Comparison of ENCODE assay signal across 8 cellular contexts in the genomic region with DNA sequence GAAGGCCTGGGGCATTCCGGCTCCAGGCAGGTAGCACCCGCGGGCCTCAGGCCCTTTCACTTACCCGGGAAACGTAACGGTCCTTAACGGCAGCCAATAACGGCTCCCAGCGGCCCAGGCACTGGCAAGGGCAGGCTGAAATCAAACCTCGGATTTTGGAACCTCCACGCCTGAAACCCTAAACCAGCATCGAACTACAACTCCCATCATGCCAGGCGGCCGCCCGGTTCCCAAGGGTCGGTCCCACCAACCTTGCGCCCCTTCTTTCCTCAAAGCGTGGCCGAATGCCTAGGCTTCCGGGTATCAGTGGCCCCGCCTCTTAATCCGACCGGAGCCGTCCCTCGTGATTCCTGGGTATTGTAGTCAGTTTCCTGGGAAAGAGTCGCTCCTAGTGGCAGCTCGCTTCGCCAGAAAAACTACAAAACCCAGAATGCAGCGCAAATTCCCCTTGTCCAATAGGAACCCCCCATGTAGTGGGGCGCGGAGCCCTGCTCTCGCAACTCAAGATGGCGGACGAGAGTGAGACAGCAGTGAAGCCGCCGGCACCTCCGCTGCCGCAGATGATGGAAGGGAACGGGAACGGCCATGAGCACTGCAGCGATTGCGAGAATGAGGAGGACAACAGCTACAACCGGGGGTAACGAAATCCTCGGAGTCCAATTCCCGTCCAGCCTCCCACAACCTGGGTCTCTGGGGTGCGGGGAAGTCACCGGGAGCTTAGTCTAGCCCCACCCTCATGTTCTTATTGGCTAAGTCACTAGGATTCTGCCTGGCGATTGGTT. TPM values are rescaled to one million over a fixed set of nuclear protein-coding genes. Genes with fewer than 3 reads are reported as not detected.
DNase-seq lines count a peak whose midpoint lies in the region; ATAC-seq, FAIRE-seq and TF ChIP-seq lines count a peak whose summit lies in the region.

A gene (plus strand): TSS at position 494 of the 782 bp plus-strand sequence. CDS start 13 bp downstream, at position 507.

- FAIRE-seq in endometrium (lab: Jason Lieb, UNC): peak; percentile 96

- H3K4me1 Mint-ChIP-seq in Calu3 (ENCODE audit: low read depth, unreplicated experiment): peaks cover 17% of the 10 kb centered on the region

- peak within 1 kb of the TSS; percentile 86 for H3K4me2 ChIP-seq in OCI-LY1 (ENCODE audit: low read length)

- no peaks in the 10 kb centered on the region for H3K9me3 ChIP-seq in HUES64 (ENCODE audit: insufficient read depth, low read depth, low read length)
- no peaks in the 10 kb centered on the region for H3K9me3 ChIP-seq in OCI-LY1 (ENCODE audit: low read length)
- no peaks in the 10 kb centered on the region for H3K9me3 ChIP-seq in mesodermal cell (ENCODE audit: control insufficient read depth, low read length)

- H3K27ac ChIP-seq in HUES64 (ENCODE audit: low read depth, low read length) (peak within 1 kb of the TSS; percentile 92), OCI-LY1 (ENCODE audit: low read depth, low read length, poor library complexity, severe bottlenecking) (peak within 1 kb of the TSS; percentile 82), mesodermal cell (ENCODE audit: low read depth, low read length, severe bottlenecking) (peak within 1 kb of the TSS; percentile 93)

- H3K79me2 ChIP-seq in OCI-LY1 (ENCODE audit: insufficient read depth, low read length): peaks cover 49% of the 10 kb centered on the region

- H3K36me3 ChIP-seq in HUES64 (ENCODE audit: insufficient read depth, low read length): peaks cover 8% of the 10 kb centered on the region; the same call in 1 of the 2 replicates
- peaks cover 8% of the 10 kb centered on the region; the same call in 1 of the 2 replicates for H3K36me3 ChIP-seq in OCI-LY1 (ENCODE audit: insufficient read depth, low read length)
- H3K36me3 ChIP-seq in mesodermal cell (ENCODE audit: control insufficient read depth, insufficient read depth, low read length): peaks cover 5% of the 10 kb centered on the region

- H3K4me3 Mint-ChIP-seq in Calu3 (ENCODE audit: low read depth, unreplicated experiment): peak within 1 kb of the TSS; percentile 98

- ATAC-seq in GM21447 (IDR thresholded peaks at IDR 0.05; ENCODE audit: unreplicated experiment): peak; percentile 82

- TF ChIP-seq CTCF in Calu3 (IDR thresholded peaks at IDR 0.05; ENCODE audit: unreplicated experiment): no peak
- no peak for TF ChIP-seq CTCF in OCI-LY1 (IDR thresholded peaks at IDR 0.05; ENCODE audit: low read length)

- WGBS in HUES64: under 1% methylated on average over 49 of the region's 49 CpGs
- WGBS in mesodermal cell (ENCODE audit: insufficient coverage in 2 of 2), 2 experiments: 0 to 1% methylated on average over 42 to 48 of the region's 49 CpGs

- H4K20me1 ChIP-seq in OCI-LY1 (ENCODE audit: insufficient read depth, low read length): no peaks in the 10 kb centered on the region

- H3K27me3 ChIP-seq in HUES64 (ENCODE audit: insufficient read depth, low read length): no peaks in the 10 kb centered on the region
- H3K27me3 ChIP-seq in OCI-LY1 (ENCODE audit: insufficient read depth, low read length): no peaks in the 10 kb centered on the region

- CTCF ChIA-PET in Calu3 (lab: Charles Lee): interaction anchor here (0.6 to 1.8 kb wide), 10 partner anchors 9 to 111 kb away, joined by 3 to 10 read pairs (median 5); a partner anchor contains a TSS

- no peaks in the 10 kb centered on the region for H3K27me3 Mint-ChIP-seq in Calu3 (ENCODE audit: unreplicated experiment)

- H3K27ac Mint-ChIP-seq in Calu3 (ENCODE audit: unreplicated experiment): peak within 1 kb of the TSS; percentile 100

- H3K9me3 Mint-ChIP-seq in Calu3 (ENCODE audit: low read depth, unreplicated experiment): no peaks in the 10 kb centered on the region

- intact Hi-C loops in Calu3 (cut with micrococcal nuclease; ENCODE audit: unreplicated experiment): no loop called here

- no peak within 1 kb of the TSS for H2AFZ ChIP-seq in OCI-LY1 (ENCODE audit: low read length)

- BruUV-seq in Calu3 (replicated peaks; lab: Mats Ljungman, UMichigan): no TSS peak

- peaks cover 52% of the 10 kb centered on the region for H3K36me3 Mint-ChIP-seq in Calu3 (ENCODE audit: insufficient read depth, unreplicated experiment)

- H3K4me1 ChIP-seq in HUES64 (ENCODE audit: insufficient read depth, low read length): peaks cover 7% of the 10 kb centered on the region; the same call in 1 of the 2 replicates
- peaks cover 32% of the 10 kb centered on the region for H3K4me1 ChIP-seq in OCI-LY1 (ENCODE audit: insufficient read depth, low read length, severe bottlenecking)
- peaks cover 18% of the 10 kb centered on the region for H3K4me1 ChIP-seq in mesodermal cell (ENCODE audit: control insufficient read depth, insufficient read depth, low read length, poor library complexity, severe bottlenecking)

- H3K4me3 ChIP-seq in HUES64 (ENCODE audit: low read length): peak within 1 kb of the TSS; percentile 92
- H3K4me3 ChIP-seq in OCI-LY1 (ENCODE audit: low read depth, low read length, poor library complexity, severe bottlenecking): peak within 1 kb of the TSS; percentile 95
- H3K4me3 ChIP-seq in mesodermal cell (ENCODE audit: extremely low read depth, insufficient read depth, low read length, poor library complexity, severe bottlenecking): peak within 1 kb of the TSS; percentile 82

- peak; percentile 99 for DNase-seq in Calu3
- DNase-seq in activated CD8-positive, alpha-beta memory T cell treated with anti-CD3 and anti-CD28 coated beads, Interleukin-2, amount 50 U/mL, for 4 hours: peak; percentile 92
- DNase-seq in stimulated activated CD8-positive, alpha-beta memory T cell treated with anti-CD3 and anti-CD28 coated beads, Interleukin-15, amount 100 ng/mL, for 4 hours (ENCODE audit: low read depth in 2 of 2): peak; percentile 89 to 97

- no peaks in the 10 kb centered on the region for H3F3A ChIP-seq in OCI-LY1 (ENCODE audit: insufficient read depth, low read length)

- H3K9ac ChIP-seq in HUES64 (ENCODE audit: low read depth, low read length): peak within 1 kb of the TSS; percentile 96
- peak within 1 kb of the TSS; percentile 98 for H3K9ac ChIP-seq in OCI-LY1 (ENCODE audit: low read length)

- H3K9me2 ChIP-seq in OCI-LY1 (ENCODE audit: low read depth, low read length): no peaks in the 10 kb centered on the region

RNA-seq across cellular contexts. Expression of the gene that starts here (rescaled TPM):
- 185 and 216 TPM in 2 replicates for total RNA-seq in Calu3 (2022)
- polyA plus RNA-seq in HUES64 (2013, experiment 1 of 2): 84.4 TPM
- 93.9 TPM for polyA plus RNA-seq in HUES64 (2013, experiment 2 of 2)
- polyA plus RNA-seq in mesodermal cell (2013, experiment 1 of 2): 166 TPM
- polyA plus RNA-seq in mesodermal cell (2013, experiment 2 of 2): 152 TPM

Comparison
In these comparisons a context has a peak if more than half of its experiments do, and no peak if none do; other contexts are left out.
1. Peak in every context shown above with its lines: DNase-seq, ATAC-seq, H3K4me3 ChIP-seq and H3K27ac ChIP-seq.